ENCODE assay signal across 21 cellular contexts in the genomic region with DNA sequence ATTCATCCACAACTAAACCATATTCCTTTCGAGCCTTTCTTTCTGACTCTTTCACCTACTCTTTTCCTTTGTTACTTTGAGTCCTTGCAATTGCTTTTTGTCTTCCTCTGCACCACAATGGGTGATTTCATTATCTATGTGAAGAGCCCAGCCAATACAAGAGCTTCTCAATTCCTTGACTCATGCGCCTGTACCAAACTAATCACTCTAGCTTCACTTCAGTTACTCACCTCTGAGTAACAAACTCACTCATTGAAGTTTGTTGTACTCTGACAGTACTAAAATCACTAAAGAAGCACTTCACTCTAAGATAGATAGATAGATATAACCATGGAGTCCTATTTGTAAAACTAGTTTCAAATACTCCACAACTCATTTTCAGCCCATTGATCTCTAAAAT.
DNase-seq lines count a peak whose midpoint lies in the region; ATAC-seq, FAIRE-seq and TF ChIP-seq lines count a peak whose summit lies in the region.
"Had no signal": no experiment of that assay in that cellular context is flagged by ENCODE, and none has a peak within 500 bp of the region (broad histone marks: within the 10 kb centered on the region; RNA-seq: fewer than 3 reads in every experiment).

No MANE protein-coding gene starts in this region.

- H2AFZ ChIP-seq in GM23338, result peak overlapping the region; percentile 29; the same call in 1 of the 2 replicates
- peak overlapping the region; percentile 77 for H2AFZ ChIP-seq in H1 (ENCODE audit: low read length)
- H2AFZ ChIP-seq: GM23248 had no signal

- no peaks in the 10 kb centered on the region for H3K79me2 ChIP-seq in GM23338 (replicated peaks; ENCODE audit: insufficient read depth)
- no peaks in the 10 kb centered on the region for H3K79me2 ChIP-seq in H1 (ENCODE audit: control insufficient read depth in 1 of 2, insufficient read depth in 2 of 2, low read length in 2 of 2)

- no peaks in the 10 kb centered on the region for H3K27me3 Mint-ChIP-seq in GM23338 (ENCODE audit: insufficient read depth, low read depth, poor library complexity)
- H3K27me3 Mint-ChIP-seq in progenitor cell of endocrine pancreas, result no peaks in the 10 kb centered on the region
- no peaks in the 10 kb centered on the region for H3K27me3 Mint-ChIP-seq in T-cell
- H3K27me3 Mint-ChIP-seq: CD4-positive, CD25-positive, alpha-beta regulatory T cell; CD8-positive, alpha-beta memory T cell had no signal

- TF ChIP-seq CTCF in GM23338 (conservative IDR thresholded peaks at IDR 0.05; ENCODE audit: low read depth in 2 of 2) (no peak), H1 (IDR thresholded peaks at IDR 0.05; ENCODE audit: control extremely low read depth in 1 of 3, insufficient read depth in 1 of 3, low read depth in 1 of 3, low read length in 3 of 3) (no peak), progenitor cell of endocrine pancreas (IDR thresholded peaks at IDR 0.05; ENCODE audit: unreplicated experiment) (no peak)

- H3K4me1 ChIP-seq in GM23338 (ENCODE audit: insufficient read depth) (no peaks in the 10 kb centered on the region), H1 (replicated peaks in 1 of 4; ENCODE audit: control insufficient read depth in 3 of 4, insufficient read depth in 4 of 4, low read length in 3 of 4) (no peaks in the 10 kb centered on the region)
- H3K4me1 ChIP-seq: BE2C, Caco-2 had no signal

- no peaks in the 10 kb centered on the region for H3K9me3 ChIP-seq in H1 (ENCODE audit: insufficient read depth in 2 of 2, low read depth in 1 of 2, low read length in 1 of 2)
- H3K9me3 ChIP-seq: BE2C, Caco-2 had no signal

- 81% methylated on average over 2 of the region's 2 CpGs; no CpG with 5 or more reads in 1 of the 2 experiments for WGBS in H1 (ENCODE audit: extremely low coverage in 1 of 2, insufficient coverage in 1 of 2, insufficient read length in 1 of 2, insufficient replicate concordance in 2 of 2, low coverage in 1 of 2, low lambda C conversion rate in 2 of 2, missing lambda C conversion rate in 1 of 2), 2 experiments

- no peaks in the 10 kb centered on the region for H3K9me2 ChIP-seq in GM23338 (ENCODE audit: insufficient read depth)

- no peak overlapping the region for H2AK5ac ChIP-seq in H1 (ENCODE audit: low read depth, low read length)

- H3K18ac ChIP-seq in H1 (ENCODE audit: extremely low read depth, low read length), result no peak overlapping the region

- H3K27me3 ChIP-seq in GM23338 (ENCODE audit: insufficient read depth), result no peaks in the 10 kb centered on the region
- no peaks in the 10 kb centered on the region for H3K27me3 ChIP-seq in H1 (replicated peaks in 1 of 4; ENCODE audit: control insufficient read depth in 3 of 4, extremely low read depth in 1 of 4, insufficient read depth in 3 of 4, low read length in 3 of 4)
- H3K27me3 ChIP-seq: BE2C had no signal

- H2BK20ac ChIP-seq in H1 (ENCODE audit: low read length), result no peak overlapping the region

- H4K5ac ChIP-seq in H1 (ENCODE audit: insufficient read length, low read depth, low read length), result no peak overlapping the region

- H3K4me3 Mint-ChIP-seq in GM23338 (no peak overlapping the region), progenitor cell of endocrine pancreas (ENCODE audit: low read depth) (no peak overlapping the region), T-cell (no peak overlapping the region)
- H3K4me3 Mint-ChIP-seq: CD4-positive, CD25-positive, alpha-beta regulatory T cell; CD8-positive, alpha-beta memory T cell had no signal

- H3K27ac ChIP-seq in GM23338 (ENCODE audit: low read depth), result no peak overlapping the region
- no peak overlapping the region for H3K27ac ChIP-seq in H1 (ENCODE audit: low read depth, low read length)
- H3K27ac ChIP-seq: GM23248 had no signal

- POLR2A ChIA-PET in H1 (lab: Charles Lee; ENCODE audit: partially characterized antibody) (no interaction called here), T-cell (lab: Charles Lee) (no interaction called here)

- CTCF ChIA-PET in H1 (lab: Charles Lee; ENCODE audit: partially characterized antibody), result no interaction called here
- CTCF ChIA-PET in T-cell (lab: Charles Lee), result no interaction called here

- no peak overlapping the region for H2BK12ac ChIP-seq in H1 (ENCODE audit: low read depth, low read length)

- H3K36me3 ChIP-seq in GM23338 (ENCODE audit: insufficient read depth), result no peaks in the 10 kb centered on the region
- H3K36me3 ChIP-seq in H1 (ENCODE audit: control insufficient read depth in 2 of 4, insufficient read depth in 4 of 4, low read length in 3 of 4), result no peaks in the 10 kb centered on the region
- H3K36me3 ChIP-seq: BE2C had no signal

- no peaks in the 10 kb centered on the region for H3K9me3 Mint-ChIP-seq in GM23338
- H3K9me3 Mint-ChIP-seq in progenitor cell of endocrine pancreas (ENCODE audit: low read depth), result no peaks in the 10 kb centered on the region
- H3K9me3 Mint-ChIP-seq in T-cell, result peaks cover 12 to 24% (median 14%) of the 10 kb centered on the region in 3 donors

- H4K20me1 ChIP-seq in GM23338 (replicated peaks; ENCODE audit: insufficient read depth) (no peaks in the 10 kb centered on the region), H1 (replicated peaks in 1 of 2; ENCODE audit: control insufficient read depth in 1 of 2, insufficient read depth in 2 of 2, low read length in 2 of 2) (no peaks in the 10 kb centered on the region)

- no peak overlapping the region for H3K23ac ChIP-seq in H1 (ENCODE audit: insufficient read length)

- H3K79me1 ChIP-seq in H1 (ENCODE audit: low read depth, low read length), result no peaks in the 10 kb centered on the region

- no peak overlapping the region for H2BK5ac ChIP-seq in H1 (ENCODE audit: low read depth, low read length)

- no peak overlapping the region for H3K9ac ChIP-seq in H1 (replicated peaks in 1 of 4; ENCODE audit: extremely low read depth in 1 of 4, low read depth in 3 of 4, low read length in 3 of 4)
- H3K9ac ChIP-seq: GM23248 had no signal

- TF ChIP-seq POLR2A in H1 (IDR thresholded peaks at IDR 0.05; ENCODE audit: control extremely low read depth in 1 of 2, low read depth in 2 of 2, low read length in 2 of 2), result no peak

- TF ChIP-seq RAD21 in H1 (IDR thresholded peaks at IDR 0.05 in 1 of 2, conservative IDR thresholded peaks at IDR 0.05 in 1 of 2; ENCODE audit: low read depth in 2 of 2, low read length in 2 of 2), result no peak

- peaks cover 2% of the 10 kb centered on the region; the same call in 1 of the 2 replicates for H3K23me2 ChIP-seq in H1 (ENCODE audit: low read depth, low read length)

- H3K4me3 ChIP-seq in GM23338 (no peak overlapping the region), H1 (ENCODE audit: extremely low read depth in 1 of 4, insufficient read depth in 2 of 4, low read depth in 3 of 4, low read length in 4 of 4) (no peak overlapping the region)
- H3K4me3 ChIP-seq: GM23248 had no signal

- H4K8ac ChIP-seq in H1 (ENCODE audit: extremely low read depth, insufficient read depth, low read length), result no peak overlapping the region

- no peak for FAIRE-seq in H1 (lab: Jason Lieb, UNC)
- FAIRE-seq: D721Med, GM12892, GM18507, HTR-8/SVneo had no signal

- H2BK120ac ChIP-seq in H1 (replicated peaks; ENCODE audit: low read depth, low read length), result no peak overlapping the region

- H4K91ac ChIP-seq in H1 (replicated peaks; ENCODE audit: insufficient read length, low read length), result no peak overlapping the region

- H3K4ac ChIP-seq in H1 (replicated peaks; ENCODE audit: insufficient read length, low read depth, low read length), result no peak overlapping the region

- no peak for ATAC-seq in GM23338
- ATAC-seq in T-cell (replicated peaks in 1 of 4), result no peak

- no peak for TF ChIP-seq EP300 in H1 (IDR thresholded peaks at IDR 0.05; ENCODE audit: borderline replicate concordance in 1 of 2, low read depth in 2 of 2, low read length in 2 of 2)

- H3K14ac ChIP-seq in H1 (ENCODE audit: insufficient read length), result no peak overlapping the region

- H3K36me3 Mint-ChIP-seq in GM23338 (ENCODE audit: low read depth) (no peaks in the 10 kb centered on the region), progenitor cell of endocrine pancreas (ENCODE audit: insufficient read depth) (no peaks in the 10 kb centered on the region), T-cell (no peaks in the 10 kb centered on the region)
- H3K36me3 Mint-ChIP-seq: CD4-positive, CD25-positive, alpha-beta regulatory T cell; CD8-positive, alpha-beta memory T cell had no signal

- no peaks in the 10 kb centered on the region for H3F3A ChIP-seq in GM23338 (replicated peaks; ENCODE audit: low read depth)

- peaks cover 4% of the 10 kb centered on the region; the same call in 1 of the 3 replicates for H3K4me1 Mint-ChIP-seq in GM23338
- H3K4me1 Mint-ChIP-seq in progenitor cell of endocrine pancreas (ENCODE audit: low read depth), result no peaks in the 10 kb centered on the region
- no peaks in the 10 kb centered on the region for H3K4me1 Mint-ChIP-seq in T-cell
- H3K4me1 Mint-ChIP-seq: CD4-positive, CD25-positive, alpha-beta regulatory T cell; CD8-positive, alpha-beta memory T cell had no signal

- H3K56ac ChIP-seq in H1 (replicated peaks; ENCODE audit: insufficient read length, low read depth, low read length), result no peak overlapping the region

- H2BK15ac ChIP-seq in H1 (ENCODE audit: low read length), result no peak overlapping the region

- no peak overlapping the region for H3K4me2 ChIP-seq in GM23338
- no peak overlapping the region for H3K4me2 ChIP-seq in H1 (ENCODE audit: insufficient read depth in 1 of 2, low read depth in 2 of 2, low read length in 2 of 2)

- DNase-seq in GM23338 (ENCODE audit: low spot score) (no peak), RKO (ENCODE audit: low spot score) (peak; percentile 61), H1 (ENCODE audit: low read depth in 1 of 2, low spot score in 2 of 2) (no peak), progenitor cell of endocrine pancreas (ENCODE audit: low spot score, unreplicated experiment) (no peak), AG08396 (ENCODE audit: low spot score) (no peak), T-cell (no peak), iPS-NIHi7 (ENCODE audit: extremely low spot score) (no peak)
- DNase-seq: 8988T; BE2C; C1 segment of cervical spinal cord; Caco-2; CD4-positive, CD25-positive, alpha-beta regulatory T cell; CD8-positive, alpha-beta memory T cell; GDM1; GM23248; H7; IMR-90 had no signal

- H3K27ac Mint-ChIP-seq in GM23338 (no peak overlapping the region), progenitor cell of endocrine pancreas (peak overlapping the region; percentile 0), T-cell (no peak overlapping the region)
- H3K27ac Mint-ChIP-seq: CD4-positive, CD25-positive, alpha-beta regulatory T cell; CD8-positive, alpha-beta memory T cell had no signal

TF ChIP-seq in GM23338, 12 proteins besides CTCF, POLR2A, EP300 and RAD21:
- TF ChIP-seq EZH2phosphoT487 (IDR thresholded peaks at IDR 0.05; ENCODE audit: unreplicated experiment) (no peak), JUNB (IDR thresholded peaks at IDR 0.05; ENCODE audit: unreplicated experiment) (no peak), NANOG (IDR thresholded peaks at IDR 0.05; ENCODE audit: borderline replicate concordance) (no peak)

TF ChIP-seq in H1, 55 proteins besides CTCF, POLR2A, EP300 and RAD21 (continues in another document):
- TF ChIP-seq SIN3A (conservative IDR thresholded peaks at IDR 0.05 in 1 of 2, IDR thresholded peaks at IDR 0.05 in 1 of 2; ENCODE audit: low read depth in 1 of 2, low read length in 2 of 2) (no peak), CTBP2 (IDR thresholded peaks at IDR 0.05; ENCODE audit: borderline replicate concordance, insufficient read depth, insufficient read length, low read length) (no peak), HDAC6 (IDR thresholded peaks at IDR 0.05; ENCODE audit: low read depth, low read length) (no peak)
